Comparison of ENCODE assay signal across 10 cellular contexts in genomic region chr15:67176195-67176971, GRCh38.
A peak's percentile ranks its signal among the peaks of the same experiment; 100 is the strongest.
DNase-seq lines count a peak whose midpoint lies in the region; ATAC-seq, FAIRE-seq and TF ChIP-seq lines count a peak whose summit lies in the region.
"Had no signal": no experiment of that assay in that cellular context is flagged by ENCODE, and none has a peak within 500 bp of the region (broad histone marks: within the 10 kb centered on the region; RNA-seq: fewer than 3 reads in every experiment).

No MANE protein-coding gene starts in this region.

- no peak overlapping the region for H3K4me3 ChIP-seq in GM23338
- H3K4me3 ChIP-seq in gastrocnemius medialis = no peak overlapping the region

- H3K27me3 ChIP-seq in GM23338 (ENCODE audit: insufficient read depth) (no peaks in the 10 kb centered on the region), foreskin keratinocyte (no peaks in the 10 kb centered on the region), gastrocnemius medialis (no peaks in the 10 kb centered on the region)

- no peak overlapping the region for H2AFZ ChIP-seq in GM23338

- H3K9me3 Mint-ChIP-seq in GM23338 = no peaks in the 10 kb centered on the region

- no peak overlapping the region for H3K4me2 ChIP-seq in GM23338

- H3K9me2 ChIP-seq in GM23338 (ENCODE audit: insufficient read depth) = no peaks in the 10 kb centered on the region

- no peaks in the 10 kb centered on the region for H3K9me3 ChIP-seq in gastrocnemius medialis

- peak overlapping the region; percentile 73 for H3K27ac Mint-ChIP-seq in GM23338

- ATAC-seq in GM23338 (peak; percentile 49), foreskin keratinocyte (no peak), gastrocnemius medialis (peak; percentile 48 to 75)

- TF ChIP-seq CTCF in GM23338 (conservative IDR thresholded peaks at IDR 0.05; ENCODE audit: low read depth in 2 of 2) (no peak), foreskin keratinocyte (conservative IDR thresholded peaks at IDR 0.05) (no peak), gastrocnemius medialis (IDR thresholded peaks at IDR 0.05 in 4 of 5, conservative IDR thresholded peaks at IDR 0.05 in 1 of 5) (no peak)

- in situ Hi-C loops in gastrocnemius medialis (cut with MboI; ENCODE audit: low sequenced_read_pairs in 4 of 4) (no loop called here), G401 (cut with HindIII; ENCODE audit: low sequenced_read_pairs) (no loop called here)

- H3K4me1 ChIP-seq in GM23338 (ENCODE audit: insufficient read depth) (peaks cover 7% of the 10 kb centered on the region; the same call in 1 of the 2 replicates), foreskin keratinocyte (peaks cover 40% of the 10 kb centered on the region), gastrocnemius medialis (peaks cover 47 to 68% of the 10 kb centered on the region in 2 donors)

- no peaks in the 10 kb centered on the region for H3K36me3 ChIP-seq in GM23338 (ENCODE audit: insufficient read depth)
- H3K36me3 ChIP-seq in gastrocnemius medialis = peaks cover 0 to 6% of the 10 kb centered on the region in 2 donors

- peaks cover 3% of the 10 kb centered on the region for H3K36me3 Mint-ChIP-seq in GM23338 (ENCODE audit: low read depth)

- DNase-seq in GM23338 (ENCODE audit: low spot score) (peak; percentile 33), NCI-H510A treated with DMSO at 0.1 percent for 48 hours (lab: John Stamatoyannopoulos, UW) (peak; percentile 32), foreskin keratinocyte (no peak), gastrocnemius medialis (peak in 1 of 2 donors; percentile 87), G401 (ENCODE audit: low spot score) (no peak), GM19239 (ENCODE audit: insufficient read length, low spot score) (no peak)
- DNase-seq in effector CD8-positive, alpha-beta T cell (lab: John Stamatoyannopoulos, UW) = no peak
- no peak for DNase-seq in stimulated activated CD4-positive, alpha-beta T cell treated with anti-CD3 and anti-CD28 coated beads, Interleukin-12 subunit alpha, Interleukin-12 subunit beta, amount 100 ng/mL, for 4 hours
- DNase-seq: retina had no signal

- H3K27me3 Mint-ChIP-seq in GM23338 (ENCODE audit: insufficient read depth, low read depth, poor library complexity) = peaks cover 15% of the 10 kb centered on the region

- no peak for FAIRE-seq in GM19239 (lab: Jason Lieb, UNC)
- FAIRE-seq: endometrium had no signal

- TF ChIP-seq POLR2A in gastrocnemius medialis (IDR thresholded peaks at IDR 0.05) = peak in 1 of 2 donors; percentile 11

- H3K4me3 Mint-ChIP-seq in GM23338 = no peak overlapping the region

- H3K79me2 ChIP-seq in GM23338 (replicated peaks; ENCODE audit: insufficient read depth) = no peaks in the 10 kb centered on the region

- intact Hi-C loops in gastrocnemius medialis (cut with DNase I; ENCODE audit: low total_unique reads) = no loop called here

- H4K20me1 ChIP-seq in GM23338 (replicated peaks; ENCODE audit: insufficient read depth) = no peaks in the 10 kb centered on the region

- peaks cover 30% of the 10 kb centered on the region for H3K4me1 Mint-ChIP-seq in GM23338

- H3F3A ChIP-seq in GM23338 (replicated peaks; ENCODE audit: low read depth) = no peaks in the 10 kb centered on the region

- no peak overlapping the region for H3K27ac ChIP-seq in GM23338 (ENCODE audit: low read depth)
- H3K27ac ChIP-seq in foreskin keratinocyte = peak overlapping the region; percentile 90
- peak overlapping the region; percentile 85 to 99 (median 95) for H3K27ac ChIP-seq in gastrocnemius medialis

TF ChIP-seq in GM23338, 12 proteins besides CTCF, POLR2A, EP300 and RAD21:
- TF ChIP-seq ZNF462 (CRISPR knock-in tag; IDR thresholded peaks at IDR 0.05) (no peak), ZNF114 (CRISPR knock-in tag; IDR thresholded peaks at IDR 0.05) (no peak), JUNB (IDR thresholded peaks at IDR 0.05; ENCODE audit: unreplicated experiment) (no peak), EZH2 (IDR thresholded peaks at IDR 0.05; ENCODE audit: low read depth, unreplicated experiment) (no peak), ETS1 (IDR thresholded peaks at IDR 0.05) (no peak), NANOG (IDR thresholded peaks at IDR 0.05; ENCODE audit: borderline replicate concordance) (no peak), STAT1 (IDR thresholded peaks at IDR 0.05; ENCODE audit: unreplicated experiment) (no peak)

Comparison
In these comparisons a context has a peak if more than half of its experiments do, and no peak if none do; other contexts are left out.
1. DNase-seq: peak in GM23338 (single experiment) and NCI-H510A treated with DMSO at 0.1 percent for 48 hours (single experiment); none in foreskin keratinocyte (0 of 2), effector CD8-positive, alpha-beta T cell (single experiment), G401 (single experiment), GM19239 (single experiment) and stimulated activated CD4-positive, alpha-beta T cell treated with anti-CD3 and anti-CD28 coated beads, Interleukin-12 subunit alpha, Interleukin-12 subunit beta, amount 100 ng/mL, for 4 hours (single experiment).